In genomic region chr10:132207536-132208488, GRCh38 we compare ENCODE assay signal across 24 cellular contexts. TPM values are rescaled to one million over a fixed set of nuclear protein-coding genes. Genes with fewer than 3 reads are reported as not detected.
DNase-seq lines count a peak whose midpoint lies in the region; ATAC-seq and TF ChIP-seq lines count a peak whose summit lies in the region.
"Had no signal": no experiment of that assay in that cellular context is flagged by ENCODE, and none has a peak within 500 bp of the region (broad histone marks: within the 10 kb centered on the region; RNA-seq: fewer than 3 reads in every experiment).

No MANE protein-coding gene starts in this region.

- DNase-seq in H7 = peak; percentile 70
- DNase-seq in RPMI8226 = peak; percentile 15
- peak; percentile 47 for DNase-seq in left ventricle myocardium superior
- DNase-seq in neuronal stem cell (ENCODE audit: low spot score) = no peak
- DNase-seq in activated CD4-positive, CD25-positive, alpha-beta regulatory T cell (lab: John Stamatoyannopoulos, UW) = no peak
- DNase-seq in erythroblast (lab: John Stamatoyannopoulos, UW) = no peak
- DNase-seq: CD4-positive, CD25-positive, alpha-beta regulatory T cell; DMS153; DND-41; Kasumi-1; MV-4-11; NCI-H1105; NCI-H146; NCI-H1930; NCI-H446; NCI-H524 treated with DMSO at 0.1 percent for 48 hours; NCI-H82; NK-92 treated with Interleukin-12 subunit alpha and Interleukin-12 subunit beta, amount 100 ng/mL, for 24 hours; SIG-M5 had no signal

- H2BK12ac ChIP-seq in neuronal stem cell (ENCODE audit: low read length) = no peak overlapping the region

- H3K36me3 ChIP-seq in H7 (replicated peaks; ENCODE audit: control insufficient read depth, insufficient read depth, low read length) = no peaks in the 10 kb centered on the region
- H3K36me3 ChIP-seq in neuronal stem cell (replicated peaks in 1 of 2; ENCODE audit: control insufficient read depth in 2 of 2, insufficient read depth in 2 of 2, low read length in 2 of 2) = peaks cover 3 to 28% of the 10 kb centered on the region in 2 donors

- H3K4ac ChIP-seq in neuronal stem cell (ENCODE audit: low read length) = peak overlapping the region; percentile 48

- H2BK5ac ChIP-seq in neuronal stem cell (ENCODE audit: low read length) = no peak overlapping the region

- H3K4me2 ChIP-seq in neuronal stem cell (ENCODE audit: insufficient read depth, low read length, poor library complexity, severe bottlenecking) = no peak overlapping the region

- intact Hi-C loops in left ventricle myocardium superior (cut with micrococcal nuclease) = no loop called here

- peak overlapping the region; percentile 83 for H3K18ac ChIP-seq in neuronal stem cell (ENCODE audit: low read length)

- WGBS in neuronal stem cell (ENCODE audit: extremely low coverage in 2 of 2, insufficient read length in 2 of 2, insufficient replicate concordance in 1 of 2), 2 donors = no CpG with 5 or more reads among the region's 48 CpGs

- H2BK120ac ChIP-seq in neuronal stem cell (ENCODE audit: low read depth, low read length) = no peak overlapping the region

- peak overlapping the region; percentile 25 for H3K23ac ChIP-seq in neuronal stem cell (ENCODE audit: low read depth, low read length, poor library complexity)

- H4K8ac ChIP-seq in neuronal stem cell (ENCODE audit: low read depth, low read length) = no peak overlapping the region

- no peak overlapping the region for H4K91ac ChIP-seq in neuronal stem cell (ENCODE audit: low read depth, low read length, poor library complexity)

- peak overlapping the region; percentile 34 for H3K9ac ChIP-seq in neuronal stem cell (ENCODE audit: low read depth, low read length, poor library complexity)

- no peak overlapping the region for H2BK15ac ChIP-seq in neuronal stem cell (ENCODE audit: low read length)

- ATAC-seq in left ventricle myocardium superior (peak; percentile 20), GM21526 (IDR thresholded peaks at IDR 0.05; ENCODE audit: low FRiP score, unreplicated experiment) (no peak)
- ATAC-seq: K562 had no signal

- no peak overlapping the region for H2AK5ac ChIP-seq in neuronal stem cell (ENCODE audit: low read depth, low read length)

- H3K4me3 ChIP-seq in H7 (ENCODE audit: insufficient read depth, low read depth, low read length) = no peak overlapping the region
- H3K4me3 ChIP-seq in neuronal stem cell (ENCODE audit: low read length in 2 of 2) = no peak overlapping the region
- H3K4me3 ChIP-seq: K562, SK-N-MC had no signal

- H2AFZ ChIP-seq in neuronal stem cell (ENCODE audit: low read length) = no peak overlapping the region

- H3K14ac ChIP-seq in neuronal stem cell (ENCODE audit: low read length) = peak overlapping the region; percentile 83

- H3K9me3 ChIP-seq in neuronal stem cell (replicated peaks in 1 of 2; ENCODE audit: control insufficient read depth in 2 of 2, insufficient read depth in 1 of 2, low read depth in 1 of 2, low read length in 2 of 2) = peaks cover 0 to 2% of the 10 kb centered on the region in 2 donors

- TF ChIP-seq POLR2A in erythroblast (IDR thresholded peaks at IDR 0.05; ENCODE audit: low read length) = no peak

- H3K27ac ChIP-seq in neuronal stem cell (replicated peaks; ENCODE audit: low read length) = no peak overlapping the region
- H3K27ac ChIP-seq: RWPE1, SK-N-MC had no signal

- no peaks in the 10 kb centered on the region for H3K79me1 ChIP-seq in neuronal stem cell (ENCODE audit: low read depth, low read length)

- H3K4me1 ChIP-seq in neuronal stem cell (ENCODE audit: control insufficient read depth in 2 of 2, insufficient read depth in 1 of 2, low read depth in 1 of 2, low read length in 2 of 2) = no peaks in the 10 kb centered on the region

- H3K27me3 ChIP-seq in H7 (ENCODE audit: control insufficient read depth, insufficient read depth, low read length) (no peaks in the 10 kb centered on the region), neuronal stem cell (ENCODE audit: control insufficient read depth in 3 of 3, insufficient read depth in 3 of 3, low read depth in 1 of 3, low read length in 3 of 3) (no peaks in the 10 kb centered on the region)

RNA-seq across cellular contexts. Expression of gene DPYSL4, which starts 21.1 kb away (rescaled TPM):
- total RNA-seq in H7 (2014; rRNA removed; shearing (Covaris generic)) = 7.6 and 9.1 TPM in 2 replicates
- total RNA-seq in left ventricle myocardium superior = 45.2 TPM
- polyA plus RNA-seq in neuronal stem cell (2013, experiment 1 of 2) = 27.1 TPM
- polyA plus RNA-seq in neuronal stem cell (2013, experiment 2 of 2) = 25.4 TPM
- total RNA-seq: HT-29, K562 had no signal

Comparison
In these comparisons a context has a peak if more than half of its experiments do, and no peak if none do; other contexts are left out.
1. DNase-seq: peak in H7 (single experiment), RPMI8226 (single experiment) and left ventricle myocardium superior (single experiment); none in neuronal stem cell (single experiment), activated CD4-positive, CD25-positive, alpha-beta regulatory T cell (0 of 4) and erythroblast (0 of 2).